In genomic region chrX:15301924-15302323, GRCh38 we compare ENCODE assay signal across 10 cellular contexts. TPM values are rescaled to one million over a fixed set of nuclear protein-coding genes. Genes with fewer than 3 reads are reported as not detected.
DNase-seq lines count a peak whose midpoint lies in the region; ATAC-seq, FAIRE-seq and TF ChIP-seq lines count a peak whose summit lies in the region.
"Had no signal": no experiment of that assay in that cellular context is flagged by ENCODE, and none has a peak within 500 bp of the region (broad histone marks: within the 10 kb centered on the region; RNA-seq: fewer than 3 reads in every experiment).

No MANE protein-coding gene starts in this region.

- H3F3A ChIP-seq in GM23338 (replicated peaks; ENCODE audit: low read depth), result no peaks in the 10 kb centered on the region

- H3K4me1 ChIP-seq in HepG2 (ENCODE audit: insufficient read depth, low read length) (peaks cover 28% of the 10 kb centered on the region; the same call in 1 of the 2 replicates), H9 (ENCODE audit: insufficient read depth, low read length) (peaks cover 2% of the 10 kb centered on the region; the same call in 1 of the 2 replicates), GM23338 (ENCODE audit: insufficient read depth) (no peaks in the 10 kb centered on the region)

- no peak overlapping the region for H2BK120ac ChIP-seq in H9 (ENCODE audit: low read depth, low read length, poor library complexity, severe bottlenecking)

- H3K4me1 Mint-ChIP-seq in activated T-cell treated with anti-CD3 and anti-CD28 coated beads, Interleukin-2, amount 50 U/mL, for 4 hours (ENCODE audit: low read depth), result peaks cover 1% of the 10 kb centered on the region
- H3K4me1 Mint-ChIP-seq in H9, result no peaks in the 10 kb centered on the region
- peaks cover 11% of the 10 kb centered on the region; the same call in 2 of the 3 replicates for H3K4me1 Mint-ChIP-seq in GM23338

- ATAC-seq in HG02798 (IDR thresholded peaks at IDR 0.05; ENCODE audit: poor library complexity, unreplicated experiment) (peak; percentile 53), HepG2 (peak; percentile 35; the same call in 1 of the 3 replicates), GM19023 (IDR thresholded peaks at IDR 0.05; ENCODE audit: unreplicated experiment) (no peak), GM23338 (no peak), HG03175 (IDR thresholded peaks at IDR 0.05; ENCODE audit: unreplicated experiment) (no peak)
- ATAC-seq in activated T-cell treated with anti-CD3 and anti-CD28 coated beads, Interleukin-2, amount 50 U/mL, for 4 hours, result peak; percentile 27 to 54

- no peaks in the 10 kb centered on the region for H3K27me3 Mint-ChIP-seq in activated T-cell treated with anti-CD3 and anti-CD28 coated beads, Interleukin-2, amount 50 U/mL, for 4 hours (ENCODE audit: low read depth)
- H3K27me3 Mint-ChIP-seq in H9 (ENCODE audit: low read depth), result peaks cover 1% of the 10 kb centered on the region
- no peaks in the 10 kb centered on the region for H3K27me3 Mint-ChIP-seq in GM23338 (ENCODE audit: insufficient read depth, low read depth, poor library complexity)

- H3K9me3 ChIP-seq in HepG2 (ENCODE audit: low read length), result no peaks in the 10 kb centered on the region
- H3K9me3 ChIP-seq in H9 (ENCODE audit: control insufficient read depth, low read depth, low read length), result no peaks in the 10 kb centered on the region

- H3K36me3 ChIP-seq in HepG2 (replicated peaks in 1 of 2; ENCODE audit: control insufficient read depth in 1 of 2, insufficient read depth in 2 of 2, low read length in 2 of 2) (no peaks in the 10 kb centered on the region), GM23338 (ENCODE audit: insufficient read depth) (no peaks in the 10 kb centered on the region)

- POLR2A ChIA-PET in HepG2 (lab: Yijun Ruan, JAX), result interaction anchor here (1.4 kb wide), 1 partner anchor 32 kb away, joined by 4 read pairs; the partner anchor contains the start of gene ASB9

- no peak overlapping the region for H2BK20ac ChIP-seq in H9 (ENCODE audit: low read depth, low read length, poor library complexity, severe bottlenecking)

- H3K18ac ChIP-seq in H9 (ENCODE audit: insufficient read length, low read depth, low read length), result no peak overlapping the region

- no peak for FAIRE-seq in HepG2 (lab: Jason Lieb, UNC)
- FAIRE-seq: G401.6 had no signal

- TF ChIP-seq EP300 in HepG2 (IDR thresholded peaks at IDR 0.05; ENCODE audit: low read depth in 2 of 2, low read length in 2 of 2) (no peak), HepG2 (CRISPR knock-in tag; IDR thresholded peaks at IDR 0.05; ENCODE audit: borderline replicate concordance) (no peak)

- H2BK15ac ChIP-seq in H9 (ENCODE audit: low read depth, low read length), result no peak overlapping the region

- H3K79me2 ChIP-seq in HepG2 (ENCODE audit: insufficient read depth, low read length), result no peaks in the 10 kb centered on the region
- H3K79me2 ChIP-seq in H9 (ENCODE audit: insufficient read depth, low read length), result no peaks in the 10 kb centered on the region
- H3K79me2 ChIP-seq in GM23338 (replicated peaks; ENCODE audit: insufficient read depth), result no peaks in the 10 kb centered on the region

- H3K27ac ChIP-seq in HepG2 (ENCODE audit: extremely low read length, insufficient read depth, low read length) (no peak overlapping the region), H9 (ENCODE audit: insufficient read length, low read depth, low read length) (no peak overlapping the region), GM23338 (ENCODE audit: low read depth) (no peak overlapping the region)

- intact Hi-C loops in HepG2 (cut with micrococcal nuclease; ENCODE audit: unreplicated experiment), result no loop called here

- no peaks in the 10 kb centered on the region for H3K9me3 Mint-ChIP-seq in activated T-cell treated with anti-CD3 and anti-CD28 coated beads, Interleukin-2, amount 50 U/mL, for 4 hours
- H3K9me3 Mint-ChIP-seq in H9 (peaks cover 15% of the 10 kb centered on the region in 2 experiments), GM23338 (no peaks in the 10 kb centered on the region)
- H3K9me3 Mint-ChIP-seq: activated T-helper 2 cell treated with anti-CD3 and anti-CD28 coated beads, Interferon-gamma antibody, Interleukin-2, Interleukin-4, amounts not matched to agents 10 μg/mL and 5 μg/mL and 100 μg/mL, durations not matched to agents 14 hours and 24 hours and 36 hours had no signal

- no peak overlapping the region for H3K27ac Mint-ChIP-seq in H9
- no peak overlapping the region for H3K27ac Mint-ChIP-seq in GM23338
- H3K27ac Mint-ChIP-seq: activated T-helper 2 cell treated with anti-CD3 and anti-CD28 coated beads, Interferon-gamma antibody, Interleukin-2, Interleukin-4, amounts not matched to agents 10 μg/mL and 5 μg/mL and 100 μg/mL, durations not matched to agents 14 hours and 24 hours and 36 hours had no signal

- no peaks in the 10 kb centered on the region for H3K9me2 ChIP-seq in GM23338 (ENCODE audit: insufficient read depth)

- no peaks in the 10 kb centered on the region for H3K23me2 ChIP-seq in H9 (ENCODE audit: insufficient read length, low read depth, low read length, poor library complexity, severe bottlenecking)

- H2BK12ac ChIP-seq in H9 (ENCODE audit: insufficient read length, low read depth, low read length), result no peak overlapping the region

- no peak for TF ChIP-seq RAD21 in HepG2 (CRISPR knock-in tag; IDR thresholded peaks at IDR 0.05)

- H3K36me3 Mint-ChIP-seq in activated T-cell treated with anti-CD3 and anti-CD28 coated beads, Interleukin-2, amount 50 U/mL, for 4 hours (ENCODE audit: insufficient read depth), result no peaks in the 10 kb centered on the region
- H3K36me3 Mint-ChIP-seq in H9 (ENCODE audit: insufficient read depth in 1 of 3, low read depth in 3 of 3) (no peaks in the 10 kb centered on the region; a peak in 1 of 7 replicates), GM23338 (ENCODE audit: low read depth) (no peaks in the 10 kb centered on the region)

- H4K20me1 ChIP-seq in HepG2 (ENCODE audit: insufficient read depth, low read length) (no peaks in the 10 kb centered on the region), H9 (ENCODE audit: control insufficient read depth, insufficient read depth, insufficient read length) (no peaks in the 10 kb centered on the region), GM23338 (replicated peaks; ENCODE audit: insufficient read depth) (no peaks in the 10 kb centered on the region)

- H3K23ac ChIP-seq in H9 (ENCODE audit: insufficient read length, low read depth, low read length), result no peak overlapping the region

- no peak overlapping the region for H4K91ac ChIP-seq in H9 (ENCODE audit: insufficient read length, low read depth, low read length)

- in situ Hi-C loops in HepG2 (cut with HindIII; ENCODE audit: extremely low pct_ligation_motif_present, low pct_unique_long_range_greater_than_20kb), result no loop called here

- DNase-seq in AG20443 (ENCODE audit: low spot score) (peak; percentile 17), HepG2 (ENCODE audit: low spot score) (no peak), H9 (no peak), GM23338 (ENCODE audit: low spot score) (no peak)
- no peak for DNase-seq in activated T-cell treated with anti-CD3 and anti-CD28 coated beads, Interleukin-2, amount 50 U/mL, for 4 hours

- no peak for TF ChIP-seq CTCF in HepG2 (CRISPR knock-in tag; IDR thresholded peaks at IDR 0.05)
- TF ChIP-seq CTCF in H9 (conservative IDR thresholded peaks at IDR 0.05), result no peak
- no peak for TF ChIP-seq CTCF in GM23338 (conservative IDR thresholded peaks at IDR 0.05; ENCODE audit: low read depth in 2 of 2)

- no peak overlapping the region for H3K4ac ChIP-seq in H9 (ENCODE audit: low read depth, low read length)

- CTCF ChIA-PET in HepG2 (lab: Yijun Ruan, JAX; ENCODE audit: low intra/inter-chr PET ratio, low total read pairs), result no interaction called here

- H3K4me3 ChIP-seq in HepG2 (replicated peaks in 1 of 3; ENCODE audit: insufficient read depth in 1 of 3, low read depth in 2 of 3, low read length in 3 of 3) (no peak overlapping the region), GM23338 (no peak overlapping the region)

- H2AK5ac ChIP-seq in H9 (ENCODE audit: insufficient read length, low read length), result no peak overlapping the region

- H3K4me2 ChIP-seq in HepG2 (ENCODE audit: low read depth, low read length) (no peak overlapping the region), H9 (ENCODE audit: insufficient read depth, insufficient read length, low read length) (no peak overlapping the region), GM23338 (no peak overlapping the region)

- H2AFZ ChIP-seq in HepG2 (ENCODE audit: low read length), result no peak overlapping the region
- no peak overlapping the region for H2AFZ ChIP-seq in H9 (ENCODE audit: low read length)
- no peak overlapping the region for H2AFZ ChIP-seq in GM23338

- no peak overlapping the region for H3K56ac ChIP-seq in H9 (ENCODE audit: insufficient read length, low read depth, low read length)

- no peak overlapping the region for H3K14ac ChIP-seq in H9 (ENCODE audit: insufficient read depth, low read length)

- H3K79me1 ChIP-seq in H9 (ENCODE audit: insufficient read depth, low read depth, low read length, poor library complexity, severe bottlenecking), result no peaks in the 10 kb centered on the region

- H4K8ac ChIP-seq in H9 (replicated peaks; ENCODE audit: insufficient read length, low read depth, low read length), result no peak overlapping the region

- no peak overlapping the region for H3K4me3 Mint-ChIP-seq in activated T-cell treated with anti-CD3 and anti-CD28 coated beads, Interleukin-2, amount 50 U/mL, for 4 hours
- H3K4me3 Mint-ChIP-seq in H9 (no peak overlapping the region), GM23338 (no peak overlapping the region)

- no peak overlapping the region for H4K5ac ChIP-seq in H9 (ENCODE audit: insufficient read length, low read depth, low read length)

- H3K27me3 ChIP-seq in HepG2 (ENCODE audit: control insufficient read depth in 1 of 2, insufficient read depth in 2 of 2, low read length in 2 of 2) (no peaks in the 10 kb centered on the region), H9 (ENCODE audit: insufficient read depth, low read length) (no peaks in the 10 kb centered on the region), GM23338 (ENCODE audit: insufficient read depth) (no peaks in the 10 kb centered on the region)

- no peak overlapping the region for H2BK5ac ChIP-seq in H9 (ENCODE audit: insufficient read length, low read length)

- no peak for TF ChIP-seq POLR2A in HepG2 (IDR thresholded peaks at IDR 0.05; ENCODE audit: insufficient read depth in 1 of 2, low read depth in 2 of 2, low read length in 2 of 2)

- no peak overlapping the region for H3T11ph ChIP-seq in H9 (ENCODE audit: low read length)

- no TSS peak for BruUV-seq in HepG2 (replicated peaks; lab: Mats Ljungman, UMichigan)

- WGBS in HepG2 (ENCODE audit: low lambda C conversion rate), result no CpG with 5 or more reads among the region's 4 CpGs
- WGBS in H9 (ENCODE audit: extremely low coverage, insufficient read length, low lambda C conversion rate), result no CpG with 5 or more reads among the region's 4 CpGs

- H3K9ac ChIP-seq in HepG2 (ENCODE audit: insufficient read depth, low read depth, low read length) (no peak overlapping the region), H9 (ENCODE audit: extremely low read depth, insufficient read length, low read length) (no peak overlapping the region)

RNA-seq across cellular contexts. Expression of gene ASB11, which starts 13.5 kb away (rescaled TPM):
- total RNA-seq in activated T-cell treated with anti-CD3 and anti-CD28 coated beads, Interleukin-2, amount 50 U/mL, for 4 hours, result not detected
- not detected in 2 replicates for total RNA-seq in HepG2 (2016; rRNA removed; fragmentation: Illumina TruSeq; extraction: Trizol)
- not detected in 2 replicates for total RNA-seq in HepG2 (2016; cell fraction: cytosol; rRNA removed; fragmentation: Illumina TruSeq; extraction: Trizol; ENCODE audit: low read depth)
- not detected in 2 replicates for total RNA-seq in HepG2 (2016; cell fraction: insoluble cytoplasmic fraction; rRNA removed; fragmentation: Illumina TruSeq; extraction: Trizol)
- not detected in 2 replicates for total RNA-seq in HepG2 (2016; cell fraction: membrane; rRNA removed; fragmentation: Illumina TruSeq; extraction: Trizol)
- total RNA-seq in HepG2 (2016; cell fraction: nucleus; rRNA removed; fragmentation: Illumina TruSeq; extraction: Trizol), result not detected in 2 replicates
- not detected in 2 replicates for polyA plus RNA-seq in HepG2 (2011; rRNA removed)
- polyA plus RNA-seq in HepG2 (2011; cell fraction: cytosol; rRNA removed), result not detected in 2 replicates
- polyA plus RNA-seq in HepG2 (2011; cell fraction: nucleus; rRNA removed), result not detected in 2 replicates
- polyA plus RNA-seq in HepG2 (2012), result 0.07 TPM in 1 of 2 replicates, not detected in the other
- polyA plus RNA-seq in HepG2 (2016; cell fraction: cytosol; fragmentation: Illumina TruSeq; extraction: Trizol; ENCODE audit: low read depth), result not detected in 2 replicates
- polyA plus RNA-seq in HepG2 (2016; cell fraction: insoluble cytoplasmic fraction; fragmentation: Illumina TruSeq; extraction: Trizol; ENCODE audit: low read depth), result not detected in 2 replicates
- not detected in 2 replicates for polyA plus RNA-seq in HepG2 (2016; cell fraction: membrane; fragmentation: Illumina TruSeq; extraction: Trizol; ENCODE audit: low read depth)
- polyA plus RNA-seq in HepG2 (2016; cell fraction: nucleus; fragmentation: Illumina TruSeq; extraction: Trizol; ENCODE audit: insufficient read depth, low read depth), result not detected in 2 replicates
- not detected in 2 replicates for polyA minus RNA-seq in HepG2 (2011; rRNA and poly(A)+ RNA removed; ENCODE audit: low replicate concordance)
- not detected in 2 replicates for polyA minus RNA-seq in HepG2 (2011; cell fraction: cytosol; rRNA and poly(A)+ RNA removed)
- polyA minus RNA-seq in HepG2 (2011; cell fraction: nucleus; rRNA and poly(A)+ RNA removed), result not detected in 2 replicates
- not detected in 2 replicates for total RNA-seq in H9 (2021)
- total RNA-seq in GM23338 (2014; rRNA removed; shearing (Covaris generic)), result not detected in 2 replicates
- polyA plus RNA-seq in GM23338 (2016; fragmentation: Nextera tagmentation; extraction: Ambion mirVana), result not detected in 2 replicates
- total RNA-seq: activated T-helper 2 cell treated with anti-CD3 and anti-CD28 coated beads, Interferon-gamma antibody, Interleukin-2, Interleukin-4, amounts not matched to agents 10 μg/mL and 5 μg/mL and 100 μg/mL, durations not matched to agents 14 hours and 24 hours and 36 hours had no signal

RNA-seq across cellular contexts. Expression of gene ASB9, which starts 32.0 kb away (rescaled TPM):
- under 1 TPM in 1 of 3 donors, not detected in 2; 0.27 TPM for total RNA-seq in activated T-cell treated with anti-CD3 and anti-CD28 coated beads, Interleukin-2, amount 50 U/mL, for 4 hours
- total RNA-seq in HepG2 (2016; rRNA removed; fragmentation: Illumina TruSeq; extraction: Trizol) (13.8 and 18.2 TPM in 2 replicates), H9 (2021) (0.15 TPM in 1 of 2 replicates, not detected in the other)
- total RNA-seq in HepG2 (2016; cell fraction: cytosol; rRNA removed; fragmentation: Illumina TruSeq; extraction: Trizol; ENCODE audit: low read depth), result 2.5 and 2.9 TPM in 2 replicates
- 13.0 and 18.9 TPM in 2 replicates for total RNA-seq in HepG2 (2016; cell fraction: insoluble cytoplasmic fraction; rRNA removed; fragmentation: Illumina TruSeq; extraction: Trizol)
- 5.6 and 6.2 TPM in 2 replicates for total RNA-seq in HepG2 (2016; cell fraction: membrane; rRNA removed; fragmentation: Illumina TruSeq; extraction: Trizol)
- total RNA-seq in HepG2 (2016; cell fraction: nucleus; rRNA removed; fragmentation: Illumina TruSeq; extraction: Trizol), result 5.5 and 5.7 TPM in 2 replicates
- polyA plus RNA-seq in HepG2 (2011; rRNA removed) (3.9 and 4.2 TPM in 2 replicates), GM23338 (2016; fragmentation: Nextera tagmentation; extraction: Ambion mirVana) (0.37 TPM in 1 of 2 replicates, not detected in the other)
- polyA plus RNA-seq in HepG2 (2011; cell fraction: cytosol; rRNA removed), result 2.4 and 2.8 TPM in 2 replicates
- polyA plus RNA-seq in HepG2 (2011; cell fraction: nucleus; rRNA removed), result 1.3 and 1.4 TPM in 2 replicates
- 3.0 and 9.4 TPM in 2 replicates for polyA plus RNA-seq in HepG2 (2012)
- polyA plus RNA-seq in HepG2 (2016; cell fraction: cytosol; fragmentation: Illumina TruSeq; extraction: Trizol; ENCODE audit: low read depth), result 1.4 and 2.5 TPM in 2 replicates
- 13.5 and 14.9 TPM in 2 replicates for polyA plus RNA-seq in HepG2 (2016; cell fraction: insoluble cytoplasmic fraction; fragmentation: Illumina TruSeq; extraction: Trizol; ENCODE audit: low read depth)
- polyA plus RNA-seq in HepG2 (2016; cell fraction: membrane; fragmentation: Illumina TruSeq; extraction: Trizol; ENCODE audit: low read depth), result 3.8 and 4.5 TPM in 2 replicates
- 8.7 and 9.7 TPM in 2 replicates for polyA plus RNA-seq in HepG2 (2016; cell fraction: nucleus; fragmentation: Illumina TruSeq; extraction: Trizol; ENCODE audit: insufficient read depth, low read depth)
- polyA minus RNA-seq in HepG2 (2011; rRNA and poly(A)+ RNA removed; ENCODE audit: low replicate concordance), result 8.4 and 41.0 TPM in 2 replicates
- 1.1 and 2.1 TPM in 2 replicates for polyA minus RNA-seq in HepG2 (2011; cell fraction: cytosol; rRNA and poly(A)+ RNA removed)
- polyA minus RNA-seq in HepG2 (2011; cell fraction: nucleus; rRNA and poly(A)+ RNA removed), result 1.4 and 2.0 TPM in 2 replicates
- 0.42 and 2.1 TPM in 2 replicates for total RNA-seq in GM23338 (2014; rRNA removed; shearing (Covaris generic))

RNA-seq across cellular contexts. Expression of gene PIGA, which starts 33.4 kb away (rescaled TPM):
- 10 to 100 TPM; 17.0 to 22.8 (median 17.5) TPM for total RNA-seq in activated T-cell treated with anti-CD3 and anti-CD28 coated beads, Interleukin-2, amount 50 U/mL, for 4 hours
- total RNA-seq in HepG2 (2016; rRNA removed; fragmentation: Illumina TruSeq; extraction: Trizol), result 13.0 and 19.9 TPM in 2 replicates
- total RNA-seq in HepG2 (2016; cell fraction: cytosol; rRNA removed; fragmentation: Illumina TruSeq; extraction: Trizol; ENCODE audit: low read depth), result 2.2 and 2.5 TPM in 2 replicates
- 13.9 and 16.6 TPM in 2 replicates for total RNA-seq in HepG2 (2016; cell fraction: insoluble cytoplasmic fraction; rRNA removed; fragmentation: Illumina TruSeq; extraction: Trizol)
- 9.6 and 12.7 TPM in 2 replicates for total RNA-seq in HepG2 (2016; cell fraction: membrane; rRNA removed; fragmentation: Illumina TruSeq; extraction: Trizol)
- 17.7 and 21.1 TPM in 2 replicates for total RNA-seq in HepG2 (2016; cell fraction: nucleus; rRNA removed; fragmentation: Illumina TruSeq; extraction: Trizol)
- 4.4 and 6.0 TPM in 2 replicates for polyA plus RNA-seq in HepG2 (2011; rRNA removed)
- 2.1 and 2.7 TPM in 2 replicates for polyA plus RNA-seq in HepG2 (2011; cell fraction: cytosol; rRNA removed)
- 6.5 and 7.0 TPM in 2 replicates for polyA plus RNA-seq in HepG2 (2011; cell fraction: nucleus; rRNA removed)
- polyA plus RNA-seq in HepG2 (2012), result 4.1 and 6.2 TPM in 2 replicates
- 1.2 and 1.7 TPM in 2 replicates for polyA plus RNA-seq in HepG2 (2016; cell fraction: cytosol; fragmentation: Illumina TruSeq; extraction: Trizol; ENCODE audit: low read depth)
- 14.7 and 15.1 TPM in 2 replicates for polyA plus RNA-seq in HepG2 (2016; cell fraction: insoluble cytoplasmic fraction; fragmentation: Illumina TruSeq; extraction: Trizol; ENCODE audit: low read depth)
- polyA plus RNA-seq in HepG2 (2016; cell fraction: membrane; fragmentation: Illumina TruSeq; extraction: Trizol; ENCODE audit: low read depth), result 5.5 and 6.4 TPM in 2 replicates
- 21.5 and 24.4 TPM in 2 replicates for polyA plus RNA-seq in HepG2 (2016; cell fraction: nucleus; fragmentation: Illumina TruSeq; extraction: Trizol; ENCODE audit: insufficient read depth, low read depth)
- polyA minus RNA-seq in HepG2 (2011; rRNA and poly(A)+ RNA removed; ENCODE audit: low replicate concordance), result 11.0 and 43.0 TPM in 2 replicates
- 4.2 and 4.8 TPM in 2 replicates for polyA minus RNA-seq in HepG2 (2011; cell fraction: cytosol; rRNA and poly(A)+ RNA removed)
- polyA minus RNA-seq in HepG2 (2011; cell fraction: nucleus; rRNA and poly(A)+ RNA removed), result 19.6 and 23.0 TPM in 2 replicates
- 13.5 and 13.9 TPM in 2 replicates for total RNA-seq in H9 (2021)
- total RNA-seq in GM23338 (2014; rRNA removed; shearing (Covaris generic)), result 9.9 and 12.1 TPM in 2 replicates
- 3.1 and 3.5 TPM in 2 replicates for polyA plus RNA-seq in GM23338 (2016; fragmentation: Nextera tagmentation; extraction: Ambion mirVana)

Comparison
In these comparisons a context has a peak if more than half of its experiments do, and no peak if none do; other contexts are left out.
1. ATAC-seq: peak in HG02798 (single experiment), activated T-cell treated with anti-CD3 and anti-CD28 coated beads, Interleukin-2, amount 50 U/mL, for 4 hours (2 of 2) and HepG2 (single experiment); none in GM19023 (single experiment), GM23338 (single experiment) and HG03175 (single experiment).